ENCODE assay signal across 15 cellular contexts in genomic region chr12:92151916-92152315, GRCh38. TPM values are rescaled to one million over a fixed set of nuclear protein-coding genes. Genes with fewer than 3 reads are reported as not detected.
DNase-seq lines count a peak whose midpoint lies in the region; ATAC-seq and TF ChIP-seq lines count a peak whose summit lies in the region.
"Had no signal": no experiment of that assay in that cellular context is flagged by ENCODE, and none has a peak within 500 bp of the region (broad histone marks: within the 10 kb centered on the region; RNA-seq: fewer than 3 reads in every experiment).

No MANE protein-coding gene starts in this region.

- H3K27ac ChIP-seq in upper lobe of left lung, result no peak overlapping the region
- H3K27ac ChIP-seq: 22Rv1; BLaER1 treated with 17β-estradiol and CSF1 and Interleukin-3, amounts not matched to agents 10 nM and 100 nM had no signal

- no peaks in the 10 kb centered on the region for H3K36me3 ChIP-seq in upper lobe of left lung
- H3K36me3 ChIP-seq: BLaER1 treated with 17β-estradiol and CSF1 and Interleukin-3, amounts not matched to agents 10 nM and 100 nM had no signal

- no peak for TF ChIP-seq POLR2A in upper lobe of left lung (IDR thresholded peaks at IDR 0.05)

- no peaks in the 10 kb centered on the region for H3K9me3 ChIP-seq in upper lobe of left lung

- H3K4me3 Mint-ChIP-seq in activated naive CD4-positive, alpha-beta T cell treated with anti-CD3 and anti-CD28 coated beads, Interleukin-2, amount 50 U/mL, for 24 hours, result no peak overlapping the region
- H3K4me3 Mint-ChIP-seq in IgD-negative memory B cell (peak overlapping the region in 1 of 4 donors; percentile 77), naive B cell (peak overlapping the region in 7 of 8 donors; percentile 10 to 71 (median 59))
- H3K4me3 Mint-ChIP-seq: CD8-positive, alpha-beta T cell; GM23338 had no signal

- ATAC-seq in activated naive CD4-positive, alpha-beta T cell treated with anti-CD3 and anti-CD28 coated beads, Interleukin-2, amount 50 U/mL, for 72 hours, result no peak
- ATAC-seq in naive B cell (ENCODE audit: low read depth in 2 of 2), result no peak
- no peak for ATAC-seq in left colon
- ATAC-seq in upper lobe of left lung (ENCODE audit: low FRiP score in 2 of 2), result no peak
- ATAC-seq: CD8-positive, alpha-beta T cell; GM23338 had no signal

- peaks cover 25% of the 10 kb centered on the region for H3K36me3 Mint-ChIP-seq in activated naive CD4-positive, alpha-beta T cell treated with anti-CD3 and anti-CD28 coated beads, Interleukin-2, amount 50 U/mL, for 24 hours
- peaks cover 13 to 21% of the 10 kb centered on the region in 2 donors for H3K36me3 Mint-ChIP-seq in activated naive CD4-positive, alpha-beta T cell treated with anti-CD3 and anti-CD28 coated beads, Interleukin-2, amount 50 U/mL, for 72 hours
- H3K36me3 Mint-ChIP-seq in IgD-negative memory B cell, result peaks cover 5% of the 10 kb centered on the region
- peaks cover 23 to 25% of the 10 kb centered on the region in 2 donors for H3K36me3 Mint-ChIP-seq in naive B cell

- no peaks in the 10 kb centered on the region for H3K27me3 Mint-ChIP-seq in activated naive CD4-positive, alpha-beta T cell treated with anti-CD3 and anti-CD28 coated beads, Interleukin-2, amount 50 U/mL, for 24 hours
- H3K27me3 Mint-ChIP-seq in IgD-negative memory B cell (no peaks in the 10 kb centered on the region), naive B cell (no peaks in the 10 kb centered on the region)

- H3K27me3 ChIP-seq in upper lobe of left lung, result no peaks in the 10 kb centered on the region
- H3K27me3 ChIP-seq: BLaER1 treated with 17β-estradiol and CSF1 and Interleukin-3, amounts not matched to agents 10 nM and 100 nM had no signal

- H3K9me3 Mint-ChIP-seq in activated naive CD4-positive, alpha-beta T cell treated with anti-CD3 and anti-CD28 coated beads, Interleukin-2, amount 50 U/mL, for 24 hours, result no peaks in the 10 kb centered on the region
- H3K9me3 Mint-ChIP-seq in activated naive CD4-positive, alpha-beta T cell treated with anti-CD3 and anti-CD28 coated beads, Interleukin-2, amount 50 U/mL, for 72 hours, result peaks cover 2 to 5% of the 10 kb centered on the region in 2 donors
- H3K9me3 Mint-ChIP-seq in IgD-negative memory B cell, result peaks cover 0 to 3% (median 0%) of the 10 kb centered on the region in 3 donors
- H3K9me3 Mint-ChIP-seq in naive B cell, result peaks cover 0 to 4% (median 0%) of the 10 kb centered on the region in 7 donors
- H3K9me3 Mint-ChIP-seq: CD8-positive, alpha-beta T cell; GM23338 had no signal

- peaks cover 0 to 11% (median 4%) of the 10 kb centered on the region in 4 donors for H3K4me1 ChIP-seq in upper lobe of left lung

- no peak overlapping the region for H3K4me3 ChIP-seq in upper lobe of left lung
- H3K4me3 ChIP-seq: BLaER1 treated with 17β-estradiol and CSF1 and Interleukin-3, amounts not matched to agents 10 nM and 100 nM; GM23338 had no signal

- 90 to 97% methylated on average over 2 of the region's 2 CpGs for WGBS in upper lobe of left lung, 2 donors

- intact Hi-C loops in left colon (cut with DNase I, micrococcal nuclease), result no loop called here

- TF ChIP-seq EP300 in upper lobe of left lung (IDR thresholded peaks at IDR 0.05), result no peak

- H3K27ac Mint-ChIP-seq in activated naive CD4-positive, alpha-beta T cell treated with anti-CD3 and anti-CD28 coated beads, Interleukin-2, amount 50 U/mL, for 24 hours, result peak overlapping the region; percentile 69
- H3K27ac Mint-ChIP-seq in activated naive CD4-positive, alpha-beta T cell treated with anti-CD3 and anti-CD28 coated beads, Interleukin-2, amount 50 U/mL, for 72 hours, result no peak overlapping the region
- peak overlapping the region in 2 of 3 donors; percentile 40 to 65 for H3K27ac Mint-ChIP-seq in IgD-negative memory B cell
- peak overlapping the region in 5 of 6 donors; percentile 9 to 95 (median 91) for H3K27ac Mint-ChIP-seq in naive B cell
- H3K27ac Mint-ChIP-seq: CD8-positive, alpha-beta T cell; GM23338 had no signal

- no peak for DNase-seq in activated naive CD4-positive, alpha-beta T cell treated with anti-CD3 and anti-CD28 coated beads, Interleukin-2, amount 50 U/mL, for 72 hours (ENCODE audit: low spot score in 2 of 2)
- DNase-seq in naive B cell, result no peak
- no peak for DNase-seq in left colon
- no peak for DNase-seq in SIG-M5 (lab: John Stamatoyannopoulos, UW)
- DNase-seq in upper lobe of left lung, result no peak
- DNase-seq: Calu3; CD8-positive, alpha-beta T cell; DMS79 treated with DMSO at 0.1 percent for 48 hours; GF-D8; HCEC 1CT had no signal

- TF ChIP-seq CTCF in upper lobe of left lung (IDR thresholded peaks at IDR 0.05), result no peak

- peaks cover 50% of the 10 kb centered on the region for H3K4me1 Mint-ChIP-seq in activated naive CD4-positive, alpha-beta T cell treated with anti-CD3 and anti-CD28 coated beads, Interleukin-2, amount 50 U/mL, for 24 hours
- H3K4me1 Mint-ChIP-seq in IgD-negative memory B cell (peaks cover 29 to 42% (median 40%) of the 10 kb centered on the region in 3 donors), naive B cell (peaks cover 43 to 85% (median 67%) of the 10 kb centered on the region in 3 donors)

RNA-seq across cellular contexts. Expression of gene BTG1, which starts 6.3 kb away (rescaled TPM):
- total RNA-seq in activated naive CD4-positive, alpha-beta T cell treated with anti-CD3 and anti-CD28 coated beads, Interleukin-2, amount 50 U/mL, for 72 hours, result 100 to 1,000 TPM; 158 to 266 TPM
- polyA plus RNA-seq in IgD-negative memory B cell (669 TPM), naive B cell (ENCODE audit: low read depth in 6 of 6) (1,000 to 10,000 TPM in 3 of 6 donors, 100 to 1,000 TPM in 3; 644 to 1,809 (median 1,004) TPM)
- total RNA-seq in left colon (100 to 1,000 TPM; 144 to 182 TPM), upper lobe of left lung (100 to 1,000 TPM in 3 of 6 donors, 10 to 100 TPM in 3; 31.4 to 177 (median 87.0) TPM)

Comparison
In these comparisons a context has a peak if more than half of its experiments do, and no peak if none do; other contexts are left out.
1. H3K27ac Mint-ChIP-seq: peak in activated naive CD4-positive, alpha-beta T cell treated with anti-CD3 and anti-CD28 coated beads, Interleukin-2, amount 50 U/mL, for 24 hours (single experiment), IgD-negative memory B cell (2 of 3) and naive B cell (5 of 6); none in activated naive CD4-positive, alpha-beta T cell treated with anti-CD3 and anti-CD28 coated beads, Interleukin-2, amount 50 U/mL, for 72 hours (0 of 2).